Comparison of ENCODE assay signal across 20 cellular contexts in genomic region chr12:75712223-75712622, GRCh38.
DNase-seq lines count a peak whose midpoint lies in the region; ATAC-seq, FAIRE-seq and TF ChIP-seq lines count a peak whose summit lies in the region.
"Had no signal": no experiment of that assay in that cellular context is flagged by ENCODE, and none has a peak within 500 bp of the region (broad histone marks: within the 10 kb centered on the region; RNA-seq: fewer than 3 reads in every experiment).

No MANE protein-coding gene starts in this region.

- no peaks in the 10 kb centered on the region for H3K9me3 ChIP-seq in keratinocyte (ENCODE audit: control insufficient read depth, low read depth, low read length)
- H3K9me3 ChIP-seq: HAP-1, upper lobe of right lung had no signal

- H3K4me1 Mint-ChIP-seq in activated CD8-positive, alpha-beta T cell treated with anti-CD3 and anti-CD28 coated beads for 36 hours (ENCODE audit: low read depth): peaks cover 15% of the 10 kb centered on the region
- H3K4me1 Mint-ChIP-seq in activated CD8-positive, alpha-beta T cell treated with anti-CD3 and anti-CD28 coated beads, Interleukin-2, amount 10 ng/mL, durations not matched to agents 7 days and 5 days (ENCODE audit: low read depth): peaks cover 5% of the 10 kb centered on the region
- H3K4me1 Mint-ChIP-seq: immature natural killer cell had no signal

- peaks cover 4% of the 10 kb centered on the region for H3K27me3 Mint-ChIP-seq in activated CD8-positive, alpha-beta T cell treated with anti-CD3 and anti-CD28 coated beads for 36 hours
- peaks cover 21% of the 10 kb centered on the region for H3K27me3 Mint-ChIP-seq in activated CD8-positive, alpha-beta T cell treated with anti-CD3 and anti-CD28 coated beads, Interleukin-2, amount 10 ng/mL, durations not matched to agents 7 days and 5 days (ENCODE audit: low read depth)

- H3K9me1 ChIP-seq in keratinocyte (ENCODE audit: control insufficient read depth, extremely low read depth, insufficient read depth, low read length): no peaks in the 10 kb centered on the region

- TF ChIP-seq CTCF in activated CD8-positive, alpha-beta T cell treated with anti-CD3 and anti-CD28 coated beads for 36 hours (IDR thresholded peaks at IDR 0.05): no peak
- no peak for TF ChIP-seq CTCF in keratinocyte (optimal IDR thresholded peaks at IDR 0.05 in 1 of 3, IDR thresholded peaks at IDR 0.05 in 1 of 3, conservative IDR thresholded peaks at IDR 0.05 in 1 of 3; ENCODE audit: extremely low read depth in 1 of 3, insufficient read depth in 2 of 3, low read length in 3 of 3)

- H3K9me3 Mint-ChIP-seq in activated CD8-positive, alpha-beta T cell treated with anti-CD3 and anti-CD28 coated beads for 36 hours: no peaks in the 10 kb centered on the region
- no peaks in the 10 kb centered on the region for H3K9me3 Mint-ChIP-seq in activated CD8-positive, alpha-beta T cell treated with anti-CD3 and anti-CD28 coated beads, Interleukin-2, amount 10 ng/mL, durations not matched to agents 7 days and 5 days (ENCODE audit: insufficient read depth)
- H3K9me3 Mint-ChIP-seq: activated T-helper 1 cell treated with anti-CD3 and anti-CD28 coated beads, Interleukin-12 subunit alpha, Interleukin-12 subunit beta, Interleukin-2, Interleukin-4 antibody, amounts not matched to agents 30 ng/mL and 10 ng/mL and 1 ng/mL, durations not matched to agents 14 hours and 24 hours and 36 hours; CD8-positive, alpha-beta T cell; immature natural killer cell had no signal

- no peaks in the 10 kb centered on the region for H3K36me3 Mint-ChIP-seq in activated CD8-positive, alpha-beta T cell treated with anti-CD3 and anti-CD28 coated beads for 36 hours (ENCODE audit: low read depth)
- no peaks in the 10 kb centered on the region for H3K36me3 Mint-ChIP-seq in activated CD8-positive, alpha-beta T cell treated with anti-CD3 and anti-CD28 coated beads, Interleukin-2, amount 10 ng/mL, durations not matched to agents 7 days and 5 days (ENCODE audit: low read depth)
- H3K36me3 Mint-ChIP-seq: CD8-positive, alpha-beta T cell; immature natural killer cell had no signal

- H3K4me3 Mint-ChIP-seq in activated CD8-positive, alpha-beta T cell treated with anti-CD3 and anti-CD28 coated beads for 36 hours: no peak overlapping the region
- no peak overlapping the region for H3K4me3 Mint-ChIP-seq in activated CD8-positive, alpha-beta T cell treated with anti-CD3 and anti-CD28 coated beads, Interleukin-2, amount 10 ng/mL, durations not matched to agents 7 days and 5 days
- H3K4me3 Mint-ChIP-seq: activated T-helper 1 cell treated with anti-CD3 and anti-CD28 coated beads, Interleukin-12 subunit alpha, Interleukin-12 subunit beta, Interleukin-2, Interleukin-4 antibody, amounts not matched to agents 30 ng/mL and 10 ng/mL and 1 ng/mL, durations not matched to agents 14 hours and 24 hours and 36 hours; CD8-positive, alpha-beta T cell; immature natural killer cell had no signal

- dilution Hi-C loops in keratinocyte (cut with MboI; ENCODE audit: extremely low pct_ligation_motif_present, low sequenced_read_pairs): no loop called here

- DNase-seq in activated CD8-positive, alpha-beta T cell treated with anti-CD3 and anti-CD28 coated beads for 36 hours: no peak
- no peak for DNase-seq in activated CD8-positive, alpha-beta T cell treated with anti-CD3 and anti-CD28 coated beads, Interleukin-2, amount 10 ng/mL, durations not matched to agents 7 days and 5 days
- DNase-seq in RPMI8226: peak; percentile 72
- no peak for DNase-seq in keratinocyte (ENCODE audit: low read depth, low spot score)
- DNase-seq in urothelium cell line (ENCODE audit: low spot score): peak; percentile 16
- no peak for DNase-seq in iPS-NIHi7 (ENCODE audit: extremely low spot score)
- no peak for DNase-seq in putamen (ENCODE audit: low spot score)
- DNase-seq: activated CD4-positive, alpha-beta T cell treated with anti-CD3 and anti-CD28 coated beads, Interleukin-2, amount 50 U/mL, for 48 hours; CD8-positive, alpha-beta T cell; immature natural killer cell; NCI-H1092 treated with DMSO at 0.1 percent for 48 hours; NCI-H226; nucleus accumbens; upper lobe of right lung had no signal

- peaks cover 47% of the 10 kb centered on the region for H3K4me1 ChIP-seq in keratinocyte (ENCODE audit: control insufficient read depth, extremely low read depth, insufficient read depth, low read length)
- H3K4me1 ChIP-seq: upper lobe of right lung had no signal

- CTCF ChIA-PET in activated CD8-positive, alpha-beta T cell treated with anti-CD3 and anti-CD28 coated beads for 36 hours (lab: Charles Lee): interaction anchor here (1.7 kb wide), 1 partner anchor 319 kb away, joined by 5 read pairs; the partner anchor contains the start of gene PHLDA1
- CTCF ChIA-PET in activated CD8-positive, alpha-beta T cell treated with anti-CD3 and anti-CD28 coated beads, Interleukin-2, amount 10 ng/mL, durations not matched to agents 7 days and 5 days (lab: Charles Lee): interaction anchor here (0.8 to 1.2 kb wide), 2 partner anchors 71 to 377 kb away, joined by 4 read pairs; partner anchors contain the start of gene GLIPR1L1

- no peaks in the 10 kb centered on the region for H3K79me2 ChIP-seq in keratinocyte (ENCODE audit: control insufficient read depth, insufficient read depth, low read length)

- no peak overlapping the region for H3K4me3 ChIP-seq in keratinocyte (ENCODE audit: control insufficient read depth in 2 of 3, extremely low read depth in 1 of 3, insufficient read depth in 2 of 3, low read depth in 1 of 3, low read length in 3 of 3)
- H3K4me3 ChIP-seq: HAP-1, upper lobe of right lung had no signal

- peak; percentile 39 for ATAC-seq in activated CD8-positive, alpha-beta T cell treated with anti-CD3 and anti-CD28 coated beads for 36 hours
- no peak for ATAC-seq in activated CD8-positive, alpha-beta T cell treated with anti-CD3 and anti-CD28 coated beads, Interleukin-2, amount 10 ng/mL, durations not matched to agents 7 days and 5 days
- ATAC-seq in GM21390 (IDR thresholded peaks at IDR 0.05; ENCODE audit: unreplicated experiment): no peak
- ATAC-seq: CD8-positive, alpha-beta T cell; upper lobe of right lung had no signal

- no peak overlapping the region for H3K9ac ChIP-seq in keratinocyte (ENCODE audit: control insufficient read depth, extremely low read depth, insufficient read depth, low read length)

- peak overlapping the region; percentile 25 for H3K4me2 ChIP-seq in keratinocyte (ENCODE audit: control insufficient read depth, extremely low read depth, insufficient read depth, low read depth, low read length)

- intact Hi-C loops in activated CD8-positive, alpha-beta T cell treated with anti-CD3 and anti-CD28 coated beads for 36 hours (cut with micrococcal nuclease): loop anchor here (10.0 kb wide), 1 partner anchor 323 kb away; the partner anchor contains the start of gene PHLDA1

- POLR2A ChIA-PET in activated CD8-positive, alpha-beta T cell treated with anti-CD3 and anti-CD28 coated beads for 36 hours (lab: Charles Lee): interaction anchor here (1.2 kb wide), 1 partner anchor 319 kb away, joined by 5 read pairs; the partner anchor contains the start of gene PHLDA1
- POLR2A ChIA-PET in activated CD8-positive, alpha-beta T cell treated with anti-CD3 and anti-CD28 coated beads, Interleukin-2, amount 10 ng/mL, durations not matched to agents 7 days and 5 days (lab: Charles Lee): no interaction called here

- H3K27ac Mint-ChIP-seq in activated CD8-positive, alpha-beta T cell treated with anti-CD3 and anti-CD28 coated beads for 36 hours: no peak overlapping the region
- H3K27ac Mint-ChIP-seq in activated CD8-positive, alpha-beta T cell treated with anti-CD3 and anti-CD28 coated beads, Interleukin-2, amount 10 ng/mL, durations not matched to agents 7 days and 5 days: no peak overlapping the region
- H3K27ac Mint-ChIP-seq: activated T-helper 1 cell treated with anti-CD3 and anti-CD28 coated beads, Interleukin-12 subunit alpha, Interleukin-12 subunit beta, Interleukin-2, Interleukin-4 antibody, amounts not matched to agents 30 ng/mL and 10 ng/mL and 1 ng/mL, durations not matched to agents 14 hours and 24 hours and 36 hours; CD8-positive, alpha-beta T cell; immature natural killer cell had no signal

- no peaks in the 10 kb centered on the region for H3K27me3 ChIP-seq in keratinocyte (ENCODE audit: control insufficient read depth, extremely low read depth, insufficient read depth, low read length)
- H3K27me3 ChIP-seq: upper lobe of right lung had no signal

- no peaks in the 10 kb centered on the region for H3K36me3 ChIP-seq in keratinocyte (ENCODE audit: control insufficient read depth in 2 of 2, extremely low read depth in 1 of 2, insufficient read depth in 2 of 2, low read length in 2 of 2)
- H3K36me3 ChIP-seq: HAP-1, upper lobe of right lung had no signal

- FAIRE-seq in keratinocyte (lab: Jason Lieb, UNC) (peak; percentile 67), urothelium cell line (lab: Jason Lieb, UNC) (no peak)
- FAIRE-seq: endometrium, GM12892, TTC549 had no signal

- H2AFZ ChIP-seq in keratinocyte (ENCODE audit: control insufficient read depth, low read length): no peak overlapping the region

- H3K27ac ChIP-seq in keratinocyte (ENCODE audit: control insufficient read depth, insufficient read depth, low read length): peak overlapping the region; percentile 68
- H3K27ac ChIP-seq: upper lobe of right lung had no signal

- no peaks in the 10 kb centered on the region for H4K20me1 ChIP-seq in keratinocyte (ENCODE audit: control insufficient read depth, extremely low read depth, insufficient read depth, low read length)

Comparison
In these comparisons a context has a peak if more than half of its experiments do, and no peak if none do; other contexts are left out.
1. DNase-seq: peak in RPMI8226 (single experiment) and urothelium cell line (single experiment); none in activated CD8-positive, alpha-beta T cell treated with anti-CD3 and anti-CD28 coated beads for 36 hours (single experiment), activated CD8-positive, alpha-beta T cell treated with anti-CD3 and anti-CD28 coated beads, Interleukin-2, amount 10 ng/mL, durations not matched to agents 7 days and 5 days (single experiment), keratinocyte (single experiment), iPS-NIHi7 (single experiment) and putamen (single experiment).